ENCODE assay signal across 16 cellular contexts in the genomic region with DNA sequence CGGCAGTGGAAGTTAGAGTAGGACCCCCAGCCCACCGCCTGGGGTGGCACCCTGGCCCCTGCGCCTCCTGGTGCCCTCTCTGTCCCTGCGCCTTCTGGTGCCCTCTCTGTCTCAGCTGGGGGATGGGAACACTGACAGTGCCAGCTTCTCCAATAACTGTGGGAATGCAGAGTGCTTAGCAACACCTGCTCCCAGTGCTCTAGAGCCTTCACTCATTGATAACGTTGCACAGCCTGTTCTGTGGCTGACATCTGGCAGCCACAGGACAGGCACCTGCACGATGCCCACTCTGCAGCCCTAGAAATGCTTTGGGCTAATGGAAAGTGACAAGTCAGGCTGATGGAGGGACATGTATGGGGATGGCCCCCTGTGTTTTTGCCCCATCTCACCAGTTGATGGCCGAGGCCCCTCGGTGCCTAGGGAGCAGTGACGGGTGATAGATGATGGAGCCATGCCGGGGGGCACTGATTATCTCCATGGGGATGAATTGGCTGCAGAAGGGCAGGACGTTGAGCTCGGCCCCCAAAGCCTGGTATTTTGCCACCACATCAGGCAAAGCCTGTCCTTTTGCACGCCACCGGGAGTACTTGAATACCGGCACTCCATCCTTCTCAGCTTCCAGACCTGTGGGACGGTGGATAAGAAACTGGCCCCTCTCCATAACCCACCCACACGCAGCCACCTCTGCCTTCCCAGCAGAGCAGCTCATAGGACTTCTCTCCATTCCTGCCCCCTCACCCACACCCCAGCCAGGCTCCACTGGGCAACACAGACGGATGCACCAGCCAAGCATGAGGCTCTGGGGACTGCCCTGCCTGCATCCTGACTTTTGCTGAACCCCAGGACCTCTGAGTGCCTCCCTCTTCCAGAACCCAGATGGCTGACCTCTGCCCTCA. TPM values are rescaled to one million over a fixed set of nuclear protein-coding genes. Genes with fewer than 3 reads are reported as not detected.
DNase-seq lines count a peak whose midpoint lies in the region; ATAC-seq, FAIRE-seq and TF ChIP-seq lines count a peak whose summit lies in the region.
"Had no signal": no experiment of that assay in that cellular context is flagged by ENCODE, and none has a peak within 500 bp of the region (broad histone marks: within the 10 kb centered on the region; RNA-seq: fewer than 3 reads in every experiment).

No MANE protein-coding gene starts in this region.

- H4K20me1 ChIP-seq in BLaER1 treated with 17β-estradiol and CSF1 and Interleukin-3, amounts not matched to agents 10 nM and 100 nM, result no peaks in the 10 kb centered on the region

- CTCF ChIA-PET in GM10248 (lab: Yijun Ruan, JAX), result interaction anchor here (1.0 kb wide), 1 partner anchor 19 kb away, joined by 3 read pairs; no protein-coding TSS in a partner anchor

- H3K4me1 ChIP-seq in BLaER1 treated with 17β-estradiol and CSF1 and Interleukin-3, amounts not matched to agents 10 nM and 100 nM, result peaks cover 0 to 18% (median 15%) of the 10 kb centered on the region in 10 experiments; a peak in 11 of 20 replicates

- POLR2A ChIA-PET in GM10248 (lab: Yijun Ruan, JAX), result no interaction called here

- TF ChIP-seq CTCF in GM10248 (IDR thresholded peaks at IDR 0.05; ENCODE audit: control extremely low read depth, extremely low read depth, low read depth, missing control alignments), result no peak

- no peak overlapping the region for H3K9ac ChIP-seq in BLaER1 treated with 17β-estradiol and CSF1 and Interleukin-3, amounts not matched to agents 10 nM and 100 nM

- intact Hi-C loops in posterior vena cava (cut with DNase I), result no loop called here

- H3K36me3 ChIP-seq in BLaER1 treated with 17β-estradiol and CSF1 and Interleukin-3, amounts not matched to agents 10 nM and 100 nM, result no peaks in the 10 kb centered on the region

- no peak for FAIRE-seq in frontal cortex (lab: Jason Lieb, UNC)
- FAIRE-seq: GM12891, K562 had no signal

- ATAC-seq in left lobe of liver, result no peak
- ATAC-seq: K562 had no signal

- peak overlapping the region in 9 of 11 experiments; percentile 8 to 46 (median 27); a peak in 10 of 22 replicates for H3K4me2 ChIP-seq in BLaER1 treated with 17β-estradiol and CSF1 and Interleukin-3, amounts not matched to agents 10 nM and 100 nM

- H3K9me3 ChIP-seq in BLaER1 treated with 17β-estradiol and CSF1 and Interleukin-3, amounts not matched to agents 10 nM and 100 nM (replicated peaks in 1 of 11), result peaks cover 0 to 9% (median 0%) of the 10 kb centered on the region in 11 experiments; a peak in 3 of 22 replicates

- no peak overlapping the region for H3K27ac ChIP-seq in BLaER1 treated with 17β-estradiol and CSF1 and Interleukin-3, amounts not matched to agents 10 nM and 100 nM

- no peak overlapping the region for H3K4me3 ChIP-seq in BLaER1 treated with 17β-estradiol and CSF1 and Interleukin-3, amounts not matched to agents 10 nM and 100 nM
- H3K4me3 ChIP-seq: K562 had no signal

- DNase-seq in GM10248 (ENCODE audit: extremely low spot score), result peak; percentile 5
- peak; percentile 41 for DNase-seq in left lobe of liver (ENCODE audit: low spot score)
- peak; percentile 44 for DNase-seq in posterior vena cava (ENCODE audit: low spot score)
- DNase-seq in frontal cortex (ENCODE audit: low spot score in 2 of 2), result no peak
- no peak for DNase-seq in hepatic stellate cell (ENCODE audit: low spot score)
- DNase-seq in dedifferentiated amniotic fluid mesenchymal stem cell (ENCODE audit: extremely low spot score), result no peak
- DNase-seq: C1 segment of cervical spinal cord, DMS79, HCEC 1CT, NCI-H1436, NCI-H2081, SIG-M5 had no signal

- no peaks in the 10 kb centered on the region for H3K27me3 ChIP-seq in BLaER1 treated with 17β-estradiol and CSF1 and Interleukin-3, amounts not matched to agents 10 nM and 100 nM

RNA-seq across cellular contexts. Expression of gene ALDH1L1, which starts 22.1 kb away (rescaled TPM):
- total RNA-seq in left lobe of liver, result 492 TPM
- 10 to 100 TPM in 1 of 2 donors, 1 to 10 TPM in 1; 5.6 to 12.4 TPM for total RNA-seq in posterior vena cava
- total RNA-seq in frontal cortex, result 1.6 TPM
- total RNA-seq: G401 had no signal

Comparison
In these comparisons a context has a peak if more than half of its experiments do, and no peak if none do; other contexts are left out.
1. DNase-seq: peak in GM10248 (single experiment), left lobe of liver (single experiment) and posterior vena cava (single experiment); none in frontal cortex (0 of 2), hepatic stellate cell (single experiment) and dedifferentiated amniotic fluid mesenchymal stem cell (single experiment).
2. RNA of gene ALDH1L1, which starts 22.1 kb away (total RNA-seq): 492 TPM in left lobe of liver (single experiment); 5.6 to 12.4 TPM in posterior vena cava and 1.6 TPM in frontal cortex (single experiment); every median in the first group is over 10 times any median in the second.